Comparison of ENCODE assay signal across 11 cellular contexts in genomic region chr9:41108816-41109215, GRCh38. TPM values are rescaled to one million over a fixed set of nuclear protein-coding genes. Genes with fewer than 3 reads are reported as not detected.
"Had no signal": no experiment of that assay in that cellular context is flagged by ENCODE, and none has a peak within 500 bp of the region (broad histone marks: within the 10 kb centered on the region; RNA-seq: fewer than 3 reads in every experiment).

No MANE protein-coding gene starts in this region.

RNA-seq across cellular contexts. Expression of gene FOXD4L6, which starts 19.7 kb away (rescaled TPM):
- total RNA-seq: naive thymus-derived CD8-positive, alpha-beta T cell; osteocyte; progenitor cell of endocrine pancreas; psoas muscle; right cardiac atrium; right lobe of liver; testis; transverse colon; upper lobe of right lung; urinary bladder had no signal
- polyA plus RNA-seq: naive thymus-derived CD8-positive, alpha-beta T cell; right cardiac atrium; smooth muscle cell; urinary bladder had no signal
